ENCODE assay signal across 15 cellular contexts in genomic region chrX:77451041-77451440, GRCh38. TPM values are rescaled to one million over a fixed set of nuclear protein-coding genes. Genes with fewer than 3 reads are reported as not detected.
DNase-seq lines count a peak whose midpoint lies in the region; ATAC-seq and TF ChIP-seq lines count a peak whose summit lies in the region.
"Had no signal": no experiment of that assay in that cellular context is flagged by ENCODE, and none has a peak within 500 bp of the region (broad histone marks: within the 10 kb centered on the region; RNA-seq: fewer than 3 reads in every experiment).

No MANE protein-coding gene starts in this region.

- peak overlapping the region; percentile 66; the same call in 1 of the 2 replicates for H3K4me2 ChIP-seq in OCI-LY3 (ENCODE audit: low read length)

- TF ChIP-seq CTCF in heart left ventricle (IDR thresholded peaks at IDR 0.05) (no peak), OCI-LY3 (IDR thresholded peaks at IDR 0.05; ENCODE audit: low read depth, low read length) (no peak), body of pancreas (IDR thresholded peaks at IDR 0.05) (no peak)

- H3K27ac ChIP-seq in heart left ventricle (peak overlapping the region in 1 of 12 donors; percentile 18), OCI-LY3 (ENCODE audit: low read length) (no peak overlapping the region), body of pancreas (no peak overlapping the region)

- no peak overlapping the region for H2AFZ ChIP-seq in OCI-LY3 (ENCODE audit: low read depth, low read length)

- H3K4me3 ChIP-seq in heart left ventricle (no peak overlapping the region), OCI-LY3 (ENCODE audit: low read length) (no peak overlapping the region), body of pancreas (no peak overlapping the region)

- WGBS in heart left ventricle, 4 donors, result 33 to 85% (median 57%) methylated on average over 2 of the region's 2 CpGs
- 79 to 100% methylated on average over 1 to 2 of the region's 2 CpGs for WGBS in body of pancreas, 2 donors

- intact Hi-C loops in heart left ventricle (cut with DNase I), result no loop called here
- intact Hi-C loops in cardiac septum (cut with DNase I), result no loop called here
- intact Hi-C loops in body of pancreas (cut with DNase I), result no loop called here

- H3K79me2 ChIP-seq in OCI-LY3 (ENCODE audit: low read length), result no peaks in the 10 kb centered on the region

- TF ChIP-seq POLR2A in heart left ventricle (IDR thresholded peaks at IDR 0.05), result no peak
- TF ChIP-seq POLR2A in body of pancreas (IDR thresholded peaks at IDR 0.05), result no peak

- no peaks in the 10 kb centered on the region for H3K9me3 ChIP-seq in heart left ventricle
- no peaks in the 10 kb centered on the region for H3K9me3 ChIP-seq in OCI-LY3 (ENCODE audit: insufficient read depth, low read length)
- H3K9me3 ChIP-seq in body of pancreas, result no peaks in the 10 kb centered on the region

- DNase-seq in heart left ventricle (no peak), cardiac septum (ENCODE audit: low spot score) (no peak), fibroblast of gingiva (ENCODE audit: low read depth) (peak; percentile 8), body of pancreas (no peak), COLO829 (ENCODE audit: low spot score) (no peak)
- DNase-seq: activated CD4-positive, CD25-positive, alpha-beta regulatory T cell; activated T-cell treated with anti-CD3 and anti-CD28 coated beads, Interleukin-2, amount 50 U/mL, for 1 hour; amygdala; NCI-H187; SW 1271 had no signal

- no peaks in the 10 kb centered on the region for H4K20me1 ChIP-seq in OCI-LY3 (ENCODE audit: insufficient read depth, low read length)

- peak in 3 of 4 donors; percentile 25 to 67 (median 60) for ATAC-seq in heart left ventricle
- no peak for ATAC-seq in HG02759 (IDR thresholded peaks at IDR 0.05; ENCODE audit: unreplicated experiment)
- no peak for ATAC-seq in body of pancreas
- ATAC-seq in HG02623 (IDR thresholded peaks at IDR 0.05; ENCODE audit: unreplicated experiment), result no peak
- ATAC-seq: HCT116 had no signal

- no peaks in the 10 kb centered on the region for H3K36me3 ChIP-seq in heart left ventricle
- H3K36me3 ChIP-seq in OCI-LY3 (replicated peaks; ENCODE audit: low read depth, low read length), result no peaks in the 10 kb centered on the region
- H3K36me3 ChIP-seq in body of pancreas (replicated peaks in 1 of 2; ENCODE audit: insufficient read depth in 1 of 2, low read depth in 2 of 2), result no peaks in the 10 kb centered on the region

- H3K4me1 ChIP-seq in heart left ventricle (peaks cover 0 to 12% (median 0%) of the 10 kb centered on the region in 12 donors), OCI-LY3 (ENCODE audit: low read length) (peaks cover 33% of the 10 kb centered on the region), body of pancreas (no peaks in the 10 kb centered on the region)

- no peak overlapping the region for H3K9ac ChIP-seq in OCI-LY3 (ENCODE audit: low read length)

- H3K27me3 ChIP-seq in heart left ventricle (peaks cover 0 to 18% (median 0%) of the 10 kb centered on the region in 9 donors), OCI-LY3 (ENCODE audit: low read depth, low read length) (no peaks in the 10 kb centered on the region), body of pancreas (no peaks in the 10 kb centered on the region)

RNA-seq across cellular contexts. Expression of gene FGF16, which starts 3.9 kb away (rescaled TPM):
- total RNA-seq in heart left ventricle, result under 1 TPM in 5 of 9 donors, not detected in 4; 0.17 to 0.54 (median 0.22) TPM
- polyA plus RNA-seq in heart left ventricle, result under 1 TPM in 1 of 2 donors, not detected in 1; 0.06 TPM
- total RNA-seq in cardiac septum, result 0.13 TPM
- not detected for total RNA-seq in body of pancreas
- polyA plus RNA-seq: AG04450 had no signal

Comparison
In these comparisons a context has a peak if more than half of its experiments do, and no peak if none do; other contexts are left out.
1. ATAC-seq: peak in heart left ventricle (3 of 4); none in HG02759 (single experiment), body of pancreas (single experiment) and HG02623 (single experiment).